1 cellular context compared by ENCODE assay signal in the genomic region with DNA sequence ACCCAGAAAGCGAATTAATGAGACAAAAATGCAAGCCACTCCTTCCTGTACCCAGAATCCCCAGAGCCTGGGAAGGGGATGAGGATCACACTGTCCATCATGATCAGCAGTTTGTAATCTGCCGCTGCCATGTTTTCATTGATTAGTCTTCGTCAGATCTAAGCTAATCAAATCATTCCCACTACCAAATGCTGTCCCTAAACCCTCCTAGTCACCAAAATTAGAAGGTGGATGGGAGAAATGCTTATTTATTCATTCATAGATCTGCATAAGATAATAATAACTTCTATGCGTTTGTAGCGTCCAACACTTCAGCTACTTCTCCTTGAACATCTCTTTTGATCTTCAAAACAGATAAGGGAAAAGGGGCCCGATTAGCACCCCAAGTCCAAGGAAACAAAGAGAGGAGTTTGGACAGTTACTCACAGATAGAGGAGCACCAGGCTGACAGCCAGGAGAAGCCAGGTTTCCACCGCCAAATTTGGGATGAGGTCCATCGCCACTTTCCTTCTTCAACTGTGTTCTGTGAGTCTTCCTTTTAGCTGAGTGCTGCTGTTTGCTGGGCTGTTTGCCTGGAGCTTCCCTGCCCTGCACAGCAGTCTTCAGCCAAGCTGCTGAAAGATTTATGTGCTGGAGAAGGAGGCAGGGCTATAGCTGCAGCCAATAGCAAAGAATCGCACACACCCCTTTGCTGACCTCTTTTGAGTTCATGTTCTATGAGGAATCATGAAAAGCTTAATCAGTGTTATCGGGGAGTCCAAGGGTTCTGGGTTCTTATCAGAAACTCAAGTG.
A peak's percentile ranks its signal among the peaks of the same experiment; 100 is the strongest.
TF ChIP-seq lines count a peak whose summit lies in the region.

A gene (minus strand): TSS at position 597 of the 792 bp plus-strand sequence. CDS start 100 bp downstream, at position 497.

TF ChIP-seq in K562, 482 proteins besides CTCF, POLR2A, EP300 and RAD21 (continued from another document and continues in another):
- TF ChIP-seq, protein P1, sequence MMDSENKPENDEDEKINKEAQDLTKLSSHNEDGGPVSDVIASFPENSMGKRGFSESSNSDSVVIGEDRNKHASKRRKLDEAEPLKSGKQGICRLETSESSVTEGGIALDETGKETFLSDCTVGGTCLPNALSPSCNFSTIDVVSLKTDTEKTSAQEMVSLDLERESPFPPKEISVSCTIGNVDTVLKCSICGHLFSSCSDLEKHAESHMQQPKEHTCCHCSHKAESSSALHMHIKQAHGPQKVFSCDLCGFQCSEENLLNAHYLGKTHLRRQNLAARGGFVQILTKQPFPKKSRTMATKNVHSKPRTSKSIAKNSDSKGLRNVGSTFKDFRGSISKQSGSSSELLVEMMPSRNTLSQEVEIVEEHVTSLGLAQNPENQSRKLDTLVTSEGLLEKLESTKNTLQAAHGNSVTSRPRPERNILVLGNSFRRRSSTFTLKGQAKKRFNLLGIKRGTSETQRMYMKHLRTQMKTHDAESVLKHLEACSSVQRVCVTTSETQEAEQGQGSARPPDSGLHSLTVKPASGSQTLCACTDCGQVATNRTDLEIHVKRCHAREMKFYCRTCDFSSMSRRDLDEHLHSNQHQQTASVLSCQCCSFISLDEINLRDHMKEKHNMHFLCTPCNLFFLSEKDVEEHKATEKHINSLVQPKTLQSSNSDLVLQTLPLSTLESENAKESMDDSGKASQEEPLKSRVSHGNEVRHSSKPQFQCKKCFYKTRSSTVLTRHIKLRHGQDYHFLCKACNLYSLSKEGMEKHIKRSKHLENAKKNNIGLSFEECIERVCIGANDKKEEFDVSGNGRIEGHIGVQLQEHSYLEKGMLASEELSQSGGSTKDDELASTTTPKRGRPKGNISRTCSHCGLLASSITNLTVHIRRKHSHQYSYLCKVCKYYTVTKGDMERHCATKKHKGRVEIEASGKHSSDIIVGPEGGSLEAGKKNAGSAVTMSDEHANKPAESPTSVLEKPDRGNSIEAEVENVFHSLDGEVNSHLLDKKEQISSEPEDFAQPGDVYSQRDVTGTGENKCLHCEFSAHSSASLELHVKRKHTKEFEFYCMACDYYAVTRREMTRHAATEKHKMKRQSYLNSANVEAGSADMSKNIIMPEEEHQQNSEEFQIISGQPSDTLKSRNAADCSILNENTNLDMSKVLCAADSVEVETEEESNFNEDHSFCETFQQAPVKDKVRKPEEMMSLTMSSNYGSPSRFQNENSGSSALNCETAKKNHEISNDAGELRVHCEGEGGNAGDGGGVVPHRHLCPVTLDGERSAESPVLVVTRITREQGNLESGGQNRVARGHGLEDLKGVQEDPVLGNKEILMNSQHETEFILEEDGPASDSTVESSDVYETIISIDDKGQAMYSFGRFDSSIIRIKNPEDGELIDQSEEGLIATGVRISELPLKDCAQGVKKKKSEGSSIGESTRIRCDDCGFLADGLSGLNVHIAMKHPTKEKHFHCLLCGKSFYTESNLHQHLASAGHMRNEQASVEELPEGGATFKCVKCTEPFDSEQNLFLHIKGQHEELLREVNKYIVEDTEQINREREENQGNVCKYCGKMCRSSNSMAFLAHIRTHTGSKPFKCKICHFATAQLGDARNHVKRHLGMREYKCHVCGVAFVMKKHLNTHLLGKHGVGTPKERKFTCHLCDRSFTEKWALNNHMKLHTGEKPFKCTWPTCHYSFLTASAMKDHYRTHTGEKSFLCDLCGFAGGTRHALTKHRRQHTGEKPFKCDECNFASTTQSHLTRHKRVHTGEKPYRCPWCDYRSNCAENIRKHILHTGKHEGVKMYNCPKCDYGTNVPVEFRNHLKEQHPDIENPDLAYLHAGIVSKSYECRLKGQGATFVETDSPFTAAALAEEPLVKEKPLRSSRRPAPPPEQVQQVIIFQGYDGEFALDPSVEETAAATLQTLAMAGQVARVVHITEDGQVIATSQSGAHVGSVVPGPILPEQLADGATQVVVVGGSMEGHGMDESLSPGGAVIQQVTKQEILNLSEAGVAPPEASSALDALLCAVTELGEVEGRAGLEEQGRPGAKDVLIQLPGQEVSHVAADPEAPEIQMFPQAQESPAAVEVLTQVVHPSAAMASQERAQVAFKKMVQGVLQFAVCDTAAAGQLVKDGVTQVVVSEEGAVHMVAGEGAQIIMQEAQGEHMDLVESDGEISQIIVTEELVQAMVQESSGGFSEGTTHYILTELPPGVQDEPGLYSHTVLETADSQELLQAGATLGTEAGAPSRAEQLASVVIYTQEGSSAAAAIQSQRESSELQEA (IDR thresholded peaks at IDR 0.05; ENCODE audit: low read depth), result no peak
- TF ChIP-seq TEAD2 (tag; IDR thresholded peaks at IDR 0.05) (no peak), GABPA (tag; conservative IDR thresholded peaks at IDR 0.05; ENCODE audit: low read depth) (0 out of 2 replicates have a peak, but pooled peaks have one; percentile 21), ZNF584 (CRISPR knock-in tag; IDR thresholded peaks at IDR 0.05; ENCODE audit: low read depth) (no peak), ZNF311 (CRISPR knock-in tag; IDR thresholded peaks at IDR 0.05) (no peak), ZKSCAN1 (IDR thresholded peaks at IDR 0.05; ENCODE audit: low read depth, low read length) (no peak), ARHGAP35 (IDR thresholded peaks at IDR 0.05; ENCODE audit: partially characterized antibody) (no peak), HIVEP1 (CRISPR knock-in tag; IDR thresholded peaks at IDR 0.05) (no peak), MTA1 (IDR thresholded peaks at IDR 0.05; ENCODE audit: borderline replicate concordance) (no peak), ZNF431 (CRISPR knock-in tag; IDR thresholded peaks at IDR 0.05) (no peak), XRCC4 (IDR thresholded peaks at IDR 0.05; ENCODE audit: extremely low read depth, insufficient read depth, insufficient read length) (no peak), CAMTA2 (CRISPR knock-in tag; conservative IDR thresholded peaks at IDR 0.05) (no peak), ETV1 (tag; conservative IDR thresholded peaks at IDR 0.05; ENCODE audit: low read depth) (no peak), ZNF79 (CRISPR knock-in tag; IDR thresholded peaks at IDR 0.05; ENCODE audit: low read depth) (no peak), ARNT (IDR thresholded peaks at IDR 0.05) (no peak), ZNF75A (CRISPR knock-in tag; IDR thresholded peaks at IDR 0.05) (0 out of 2 replicates have a peak, but pooled peaks have one; percentile 9), ZNF699 (CRISPR knock-in tag; IDR thresholded peaks at IDR 0.05; ENCODE audit: insufficient replicate concordance) (no peak)
- TF ChIP-seq, protein P2, sequence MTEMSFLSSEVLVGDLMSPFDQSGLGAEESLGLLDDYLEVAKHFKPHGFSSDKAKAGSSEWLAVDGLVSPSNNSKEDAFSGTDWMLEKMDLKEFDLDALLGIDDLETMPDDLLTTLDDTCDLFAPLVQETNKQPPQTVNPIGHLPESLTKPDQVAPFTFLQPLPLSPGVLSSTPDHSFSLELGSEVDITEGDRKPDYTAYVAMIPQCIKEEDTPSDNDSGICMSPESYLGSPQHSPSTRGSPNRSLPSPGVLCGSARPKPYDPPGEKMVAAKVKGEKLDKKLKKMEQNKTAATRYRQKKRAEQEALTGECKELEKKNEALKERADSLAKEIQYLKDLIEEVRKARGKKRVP (CRISPR knock-in tag; IDR thresholded peaks at IDR 0.05), result no peak
- TF ChIP-seq, protein P3, sequence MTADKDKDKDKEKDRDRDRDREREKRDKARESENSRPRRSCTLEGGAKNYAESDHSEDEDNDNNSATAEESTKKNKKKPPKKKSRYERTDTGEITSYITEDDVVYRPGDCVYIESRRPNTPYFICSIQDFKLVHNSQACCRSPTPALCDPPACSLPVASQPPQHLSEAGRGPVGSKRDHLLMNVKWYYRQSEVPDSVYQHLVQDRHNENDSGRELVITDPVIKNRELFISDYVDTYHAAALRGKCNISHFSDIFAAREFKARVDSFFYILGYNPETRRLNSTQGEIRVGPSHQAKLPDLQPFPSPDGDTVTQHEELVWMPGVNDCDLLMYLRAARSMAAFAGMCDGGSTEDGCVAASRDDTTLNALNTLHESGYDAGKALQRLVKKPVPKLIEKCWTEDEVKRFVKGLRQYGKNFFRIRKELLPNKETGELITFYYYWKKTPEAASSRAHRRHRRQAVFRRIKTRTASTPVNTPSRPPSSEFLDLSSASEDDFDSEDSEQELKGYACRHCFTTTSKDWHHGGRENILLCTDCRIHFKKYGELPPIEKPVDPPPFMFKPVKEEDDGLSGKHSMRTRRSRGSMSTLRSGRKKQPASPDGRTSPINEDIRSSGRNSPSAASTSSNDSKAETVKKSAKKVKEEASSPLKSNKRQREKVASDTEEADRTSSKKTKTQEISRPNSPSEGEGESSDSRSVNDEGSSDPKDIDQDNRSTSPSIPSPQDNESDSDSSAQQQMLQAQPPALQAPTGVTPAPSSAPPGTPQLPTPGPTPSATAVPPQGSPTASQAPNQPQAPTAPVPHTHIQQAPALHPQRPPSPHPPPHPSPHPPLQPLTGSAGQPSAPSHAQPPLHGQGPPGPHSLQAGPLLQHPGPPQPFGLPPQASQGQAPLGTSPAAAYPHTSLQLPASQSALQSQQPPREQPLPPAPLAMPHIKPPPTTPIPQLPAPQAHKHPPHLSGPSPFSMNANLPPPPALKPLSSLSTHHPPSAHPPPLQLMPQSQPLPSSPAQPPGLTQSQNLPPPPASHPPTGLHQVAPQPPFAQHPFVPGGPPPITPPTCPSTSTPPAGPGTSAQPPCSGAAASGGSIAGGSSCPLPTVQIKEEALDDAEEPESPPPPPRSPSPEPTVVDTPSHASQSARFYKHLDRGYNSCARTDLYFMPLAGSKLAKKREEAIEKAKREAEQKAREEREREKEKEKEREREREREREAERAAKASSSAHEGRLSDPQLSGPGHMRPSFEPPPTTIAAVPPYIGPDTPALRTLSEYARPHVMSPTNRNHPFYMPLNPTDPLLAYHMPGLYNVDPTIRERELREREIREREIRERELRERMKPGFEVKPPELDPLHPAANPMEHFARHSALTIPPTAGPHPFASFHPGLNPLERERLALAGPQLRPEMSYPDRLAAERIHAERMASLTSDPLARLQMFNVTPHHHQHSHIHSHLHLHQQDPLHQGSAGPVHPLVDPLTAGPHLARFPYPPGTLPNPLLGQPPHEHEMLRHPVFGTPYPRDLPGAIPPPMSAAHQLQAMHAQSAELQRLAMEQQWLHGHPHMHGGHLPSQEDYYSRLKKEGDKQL (CRISPR knock-in tag; IDR thresholded peaks at IDR 0.05; ENCODE audit: borderline replicate concordance), result no peak
- TF ChIP-seq, protein P4, sequence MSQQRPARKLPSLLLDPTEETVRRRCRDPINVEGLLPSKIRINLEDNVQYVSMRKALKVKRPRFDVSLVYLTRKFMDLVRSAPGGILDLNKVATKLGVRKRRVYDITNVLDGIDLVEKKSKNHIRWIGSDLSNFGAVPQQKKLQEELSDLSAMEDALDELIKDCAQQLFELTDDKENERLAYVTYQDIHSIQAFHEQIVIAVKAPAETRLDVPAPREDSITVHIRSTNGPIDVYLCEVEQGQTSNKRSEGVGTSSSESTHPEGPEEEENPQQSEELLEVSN (IDR thresholded peaks at IDR 0.05; ENCODE audit: borderline replicate concordance in 1 of 2, extremely low read depth in 1 of 2, insufficient read depth in 1 of 2, insufficient read length in 1 of 2, low read depth in 1 of 2, low read length in 1 of 2, poor library complexity in 1 of 2, severe bottlenecking in 1 of 2), result no peak
- TF ChIP-seq, protein P5, sequence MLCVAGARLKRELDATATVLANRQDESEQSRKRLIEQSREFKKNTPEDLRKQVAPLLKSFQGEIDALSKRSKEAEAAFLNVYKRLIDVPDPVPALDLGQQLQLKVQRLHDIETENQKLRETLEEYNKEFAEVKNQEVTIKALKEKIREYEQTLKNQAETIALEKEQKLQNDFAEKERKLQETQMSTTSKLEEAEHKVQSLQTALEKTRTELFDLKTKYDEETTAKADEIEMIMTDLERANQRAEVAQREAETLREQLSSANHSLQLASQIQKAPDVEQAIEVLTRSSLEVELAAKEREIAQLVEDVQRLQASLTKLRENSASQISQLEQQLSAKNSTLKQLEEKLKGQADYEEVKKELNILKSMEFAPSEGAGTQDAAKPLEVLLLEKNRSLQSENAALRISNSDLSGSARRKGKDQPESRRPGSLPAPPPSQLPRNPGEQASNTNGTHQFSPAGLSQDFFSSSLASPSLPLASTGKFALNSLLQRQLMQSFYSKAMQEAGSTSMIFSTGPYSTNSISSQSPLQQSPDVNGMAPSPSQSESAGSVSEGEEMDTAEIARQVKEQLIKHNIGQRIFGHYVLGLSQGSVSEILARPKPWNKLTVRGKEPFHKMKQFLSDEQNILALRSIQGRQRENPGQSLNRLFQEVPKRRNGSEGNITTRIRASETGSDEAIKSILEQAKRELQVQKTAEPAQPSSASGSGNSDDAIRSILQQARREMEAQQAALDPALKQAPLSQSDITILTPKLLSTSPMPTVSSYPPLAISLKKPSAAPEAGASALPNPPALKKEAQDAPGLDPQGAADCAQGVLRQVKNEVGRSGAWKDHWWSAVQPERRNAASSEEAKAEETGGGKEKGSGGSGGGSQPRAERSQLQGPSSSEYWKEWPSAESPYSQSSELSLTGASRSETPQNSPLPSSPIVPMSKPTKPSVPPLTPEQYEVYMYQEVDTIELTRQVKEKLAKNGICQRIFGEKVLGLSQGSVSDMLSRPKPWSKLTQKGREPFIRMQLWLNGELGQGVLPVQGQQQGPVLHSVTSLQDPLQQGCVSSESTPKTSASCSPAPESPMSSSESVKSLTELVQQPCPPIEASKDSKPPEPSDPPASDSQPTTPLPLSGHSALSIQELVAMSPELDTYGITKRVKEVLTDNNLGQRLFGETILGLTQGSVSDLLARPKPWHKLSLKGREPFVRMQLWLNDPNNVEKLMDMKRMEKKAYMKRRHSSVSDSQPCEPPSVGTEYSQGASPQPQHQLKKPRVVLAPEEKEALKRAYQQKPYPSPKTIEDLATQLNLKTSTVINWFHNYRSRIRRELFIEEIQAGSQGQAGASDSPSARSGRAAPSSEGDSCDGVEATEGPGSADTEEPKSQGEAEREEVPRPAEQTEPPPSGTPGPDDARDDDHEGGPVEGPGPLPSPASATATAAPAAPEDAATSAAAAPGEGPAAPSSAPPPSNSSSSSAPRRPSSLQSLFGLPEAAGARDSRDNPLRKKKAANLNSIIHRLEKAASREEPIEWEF (CRISPR knock-in tag; IDR thresholded peaks at IDR 0.05), result no peak
- TF ChIP-seq, protein P6, sequence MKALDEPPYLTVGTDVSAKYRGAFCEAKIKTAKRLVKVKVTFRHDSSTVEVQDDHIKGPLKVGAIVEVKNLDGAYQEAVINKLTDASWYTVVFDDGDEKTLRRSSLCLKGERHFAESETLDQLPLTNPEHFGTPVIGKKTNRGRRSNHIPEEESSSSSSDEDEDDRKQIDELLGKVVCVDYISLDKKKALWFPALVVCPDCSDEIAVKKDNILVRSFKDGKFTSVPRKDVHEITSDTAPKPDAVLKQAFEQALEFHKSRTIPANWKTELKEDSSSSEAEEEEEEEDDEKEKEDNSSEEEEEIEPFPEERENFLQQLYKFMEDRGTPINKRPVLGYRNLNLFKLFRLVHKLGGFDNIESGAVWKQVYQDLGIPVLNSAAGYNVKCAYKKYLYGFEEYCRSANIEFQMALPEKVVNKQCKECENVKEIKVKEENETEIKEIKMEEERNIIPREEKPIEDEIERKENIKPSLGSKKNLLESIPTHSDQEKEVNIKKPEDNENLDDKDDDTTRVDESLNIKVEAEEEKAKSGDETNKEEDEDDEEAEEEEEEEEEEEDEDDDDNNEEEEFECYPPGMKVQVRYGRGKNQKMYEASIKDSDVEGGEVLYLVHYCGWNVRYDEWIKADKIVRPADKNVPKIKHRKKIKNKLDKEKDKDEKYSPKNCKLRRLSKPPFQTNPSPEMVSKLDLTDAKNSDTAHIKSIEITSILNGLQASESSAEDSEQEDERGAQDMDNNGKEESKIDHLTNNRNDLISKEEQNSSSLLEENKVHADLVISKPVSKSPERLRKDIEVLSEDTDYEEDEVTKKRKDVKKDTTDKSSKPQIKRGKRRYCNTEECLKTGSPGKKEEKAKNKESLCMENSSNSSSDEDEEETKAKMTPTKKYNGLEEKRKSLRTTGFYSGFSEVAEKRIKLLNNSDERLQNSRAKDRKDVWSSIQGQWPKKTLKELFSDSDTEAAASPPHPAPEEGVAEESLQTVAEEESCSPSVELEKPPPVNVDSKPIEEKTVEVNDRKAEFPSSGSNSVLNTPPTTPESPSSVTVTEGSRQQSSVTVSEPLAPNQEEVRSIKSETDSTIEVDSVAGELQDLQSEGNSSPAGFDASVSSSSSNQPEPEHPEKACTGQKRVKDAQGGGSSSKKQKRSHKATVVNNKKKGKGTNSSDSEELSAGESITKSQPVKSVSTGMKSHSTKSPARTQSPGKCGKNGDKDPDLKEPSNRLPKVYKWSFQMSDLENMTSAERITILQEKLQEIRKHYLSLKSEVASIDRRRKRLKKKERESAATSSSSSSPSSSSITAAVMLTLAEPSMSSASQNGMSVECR (CRISPR knock-in tag; IDR thresholded peaks at IDR 0.05), result no peak
